Comparison of ENCODE assay signal across 1 cellular context in the genomic region with DNA sequence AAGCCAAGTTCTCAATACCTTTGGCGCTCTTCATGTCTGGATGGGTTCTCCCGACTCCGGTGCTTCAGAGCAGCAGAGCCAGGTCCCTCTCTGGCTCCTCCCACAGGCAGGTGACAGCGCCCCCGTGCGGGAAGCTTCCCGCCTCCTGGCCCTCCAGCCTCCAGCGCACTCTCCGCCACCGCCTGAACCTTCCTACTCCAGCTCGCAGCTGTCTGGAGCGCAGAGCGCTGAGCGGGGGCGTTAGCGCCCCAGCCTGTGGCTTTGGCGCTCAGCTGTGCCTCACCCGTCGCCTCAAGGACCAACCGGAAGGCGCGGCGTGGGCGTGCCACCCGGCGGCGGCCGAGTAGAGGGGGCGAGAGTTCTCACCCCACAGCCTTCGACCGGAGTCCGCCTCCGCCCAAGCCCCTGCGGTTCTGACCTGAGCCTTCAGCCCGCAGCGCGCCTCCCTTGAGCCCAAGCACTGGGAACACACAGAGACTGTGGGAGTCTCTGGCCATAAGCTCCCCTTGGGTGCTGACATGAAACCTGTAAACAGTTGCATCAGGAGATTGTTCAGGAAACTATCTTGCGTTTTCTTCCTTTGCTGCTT.
TF ChIP-seq lines count a peak whose summit lies in the region.

SLCO4C1 (minus strand) TSS at position 56 of the 589 bp plus-strand sequence; CDS start at position 34, 22 bp downstream.

TF ChIP-seq in HEK293, 187 proteins besides CTCF, POLR2A, EP300 and RAD21 (continued from another document and continues in another):
- TF ChIP-seq ZNF221 (tag by site-specific recombination; IDR thresholded peaks at IDR 0.05; ENCODE audit: borderline replicate concordance) = no peak
- TF ChIP-seq REST (tag by site-specific recombination; IDR thresholded peaks at IDR 0.05) = peak; percentile 11; the same call in 1 of the 2 replicates
- TF ChIP-seq, protein P1, sequence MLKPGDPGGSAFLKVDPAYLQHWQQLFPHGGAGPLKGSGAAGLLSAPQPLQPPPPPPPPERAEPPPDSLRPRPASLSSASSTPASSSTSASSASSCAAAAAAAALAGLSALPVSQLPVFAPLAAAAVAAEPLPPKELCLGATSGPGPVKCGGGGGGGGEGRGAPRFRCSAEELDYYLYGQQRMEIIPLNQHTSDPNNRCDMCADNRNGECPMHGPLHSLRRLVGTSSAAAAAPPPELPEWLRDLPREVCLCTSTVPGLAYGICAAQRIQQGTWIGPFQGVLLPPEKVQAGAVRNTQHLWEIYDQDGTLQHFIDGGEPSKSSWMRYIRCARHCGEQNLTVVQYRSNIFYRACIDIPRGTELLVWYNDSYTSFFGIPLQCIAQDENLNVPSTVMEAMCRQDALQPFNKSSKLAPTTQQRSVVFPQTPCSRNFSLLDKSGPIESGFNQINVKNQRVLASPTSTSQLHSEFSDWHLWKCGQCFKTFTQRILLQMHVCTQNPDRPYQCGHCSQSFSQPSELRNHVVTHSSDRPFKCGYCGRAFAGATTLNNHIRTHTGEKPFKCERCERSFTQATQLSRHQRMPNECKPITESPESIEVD (tag by site-specific recombination; IDR thresholded peaks at IDR 0.05) = no peak
- no peak for TF ChIP-seq ZNF623 (tag by site-specific recombination; IDR thresholded peaks at IDR 0.05)
- TF ChIP-seq ZNF112 (tag by site-specific recombination; IDR thresholded peaks at IDR 0.05) = no peak
- TF ChIP-seq, protein P2, sequence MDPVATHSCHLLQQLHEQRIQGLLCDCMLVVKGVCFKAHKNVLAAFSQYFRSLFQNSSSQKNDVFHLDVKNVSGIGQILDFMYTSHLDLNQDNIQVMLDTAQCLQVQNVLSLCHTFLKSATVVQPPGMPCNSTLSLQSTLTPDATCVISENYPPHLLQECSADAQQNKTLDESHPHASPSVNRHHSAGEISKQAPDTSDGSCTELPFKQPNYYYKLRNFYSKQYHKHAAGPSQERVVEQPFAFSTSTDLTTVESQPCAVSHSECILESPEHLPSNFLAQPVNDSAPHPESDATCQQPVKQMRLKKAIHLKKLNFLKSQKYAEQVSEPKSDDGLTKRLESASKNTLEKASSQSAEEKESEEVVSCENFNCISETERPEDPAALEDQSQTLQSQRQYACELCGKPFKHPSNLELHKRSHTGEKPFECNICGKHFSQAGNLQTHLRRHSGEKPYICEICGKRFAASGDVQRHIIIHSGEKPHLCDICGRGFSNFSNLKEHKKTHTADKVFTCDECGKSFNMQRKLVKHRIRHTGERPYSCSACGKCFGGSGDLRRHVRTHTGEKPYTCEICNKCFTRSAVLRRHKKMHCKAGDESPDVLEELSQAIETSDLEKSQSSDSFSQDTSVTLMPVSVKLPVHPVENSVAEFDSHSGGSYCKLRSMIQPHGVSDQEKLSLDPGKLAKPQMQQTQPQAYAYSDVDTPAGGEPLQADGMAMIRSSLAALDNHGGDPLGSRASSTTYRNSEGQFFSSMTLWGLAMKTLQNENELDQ (tag by site-specific recombination; IDR thresholded peaks at IDR 0.05; ENCODE audit: low read depth) = no peak
- no peak for TF ChIP-seq ZNF391 (tag by site-specific recombination; IDR thresholded peaks at IDR 0.05; ENCODE audit: borderline replicate concordance, low read depth)
- no peak for TF ChIP-seq ZNF223 (tag by site-specific recombination; IDR thresholded peaks at IDR 0.05)
- peak; percentile 78 for TF ChIP-seq SP3 (tag by site-specific recombination; IDR thresholded peaks at IDR 0.05)
- no peak for TF ChIP-seq ZNF132 (tag by site-specific recombination; IDR thresholded peaks at IDR 0.05; ENCODE audit: borderline replicate concordance)
- peak; percentile 95 for TF ChIP-seq KLF1 (tag by site-specific recombination; IDR thresholded peaks at IDR 0.05)
- TF ChIP-seq ZIC2 (tag by site-specific recombination; IDR thresholded peaks at IDR 0.05) = peak; percentile 77
- TF ChIP-seq, protein P3, sequence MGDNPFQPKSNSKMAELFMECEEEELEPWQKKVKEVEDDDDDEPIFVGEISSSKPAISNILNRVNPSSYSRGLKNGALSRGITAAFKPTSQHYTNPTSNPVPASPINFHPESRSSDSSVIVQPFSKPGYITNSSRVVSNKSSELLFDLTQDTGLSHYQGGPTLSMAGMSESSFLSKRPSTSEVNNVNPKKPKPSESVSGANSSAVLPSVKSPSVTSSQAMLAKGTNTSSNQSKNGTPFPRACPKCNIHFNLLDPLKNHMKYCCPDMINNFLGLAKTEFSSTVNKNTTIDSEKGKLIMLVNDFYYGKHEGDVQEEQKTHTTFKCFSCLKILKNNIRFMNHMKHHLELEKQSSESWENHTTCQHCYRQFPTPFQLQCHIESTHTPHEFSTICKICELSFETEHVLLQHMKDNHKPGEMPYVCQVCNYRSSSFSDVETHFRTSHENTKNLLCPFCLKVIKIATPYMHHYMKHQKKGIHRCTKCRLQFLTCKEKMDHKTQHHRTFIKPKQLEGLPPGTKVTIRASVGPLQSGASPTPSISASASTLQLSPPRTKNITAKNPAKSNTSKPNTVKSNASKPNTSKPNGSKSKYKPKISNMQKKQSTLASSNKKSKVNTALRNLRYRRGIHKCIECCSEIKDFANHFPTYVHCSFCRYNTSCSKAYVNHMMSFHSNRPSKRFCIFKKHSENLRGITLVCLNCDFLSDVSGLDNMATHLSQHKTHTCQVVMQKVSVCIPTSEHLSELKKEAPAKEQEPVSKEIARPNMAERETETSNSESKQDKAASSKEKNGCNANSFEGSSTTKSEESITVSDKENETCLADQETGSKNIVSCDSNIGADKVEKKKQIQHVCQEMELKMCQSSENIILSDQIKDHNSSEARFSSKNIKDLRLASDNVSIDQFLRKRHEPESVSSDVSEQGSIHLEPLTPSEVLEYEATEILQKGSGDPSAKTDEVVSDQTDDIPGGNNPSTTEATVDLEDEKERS (tag by site-specific recombination; IDR thresholded peaks at IDR 0.05) = no peak
- no peak for TF ChIP-seq ZNF529 (tag by site-specific recombination; IDR thresholded peaks at IDR 0.05; ENCODE audit: insufficient replicate concordance)
- 0 out of 2 replicates have a peak, but pooled peaks have one; percentile 41 for TF ChIP-seq ZNF24 (tag by site-specific recombination; IDR thresholded peaks at IDR 0.05)
- TF ChIP-seq, protein P4, sequence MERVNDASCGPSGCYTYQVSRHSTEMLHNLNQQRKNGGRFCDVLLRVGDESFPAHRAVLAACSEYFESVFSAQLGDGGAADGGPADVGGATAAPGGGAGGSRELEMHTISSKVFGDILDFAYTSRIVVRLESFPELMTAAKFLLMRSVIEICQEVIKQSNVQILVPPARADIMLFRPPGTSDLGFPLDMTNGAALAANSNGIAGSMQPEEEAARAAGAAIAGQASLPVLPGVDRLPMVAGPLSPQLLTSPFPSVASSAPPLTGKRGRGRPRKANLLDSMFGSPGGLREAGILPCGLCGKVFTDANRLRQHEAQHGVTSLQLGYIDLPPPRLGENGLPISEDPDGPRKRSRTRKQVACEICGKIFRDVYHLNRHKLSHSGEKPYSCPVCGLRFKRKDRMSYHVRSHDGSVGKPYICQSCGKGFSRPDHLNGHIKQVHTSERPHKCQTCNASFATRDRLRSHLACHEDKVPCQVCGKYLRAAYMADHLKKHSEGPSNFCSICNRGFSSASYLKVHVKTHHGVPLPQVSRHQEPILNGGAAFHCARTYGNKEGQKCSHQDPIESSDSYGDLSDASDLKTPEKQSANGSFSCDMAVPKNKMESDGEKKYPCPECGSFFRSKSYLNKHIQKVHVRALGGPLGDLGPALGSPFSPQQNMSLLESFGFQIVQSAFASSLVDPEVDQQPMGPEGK (tag by site-specific recombination; IDR thresholded peaks at IDR 0.05) = peak; percentile 98
- TF ChIP-seq ZNF140 (tag by site-specific recombination; IDR thresholded peaks at IDR 0.05) = no peak
- TF ChIP-seq, protein P5, sequence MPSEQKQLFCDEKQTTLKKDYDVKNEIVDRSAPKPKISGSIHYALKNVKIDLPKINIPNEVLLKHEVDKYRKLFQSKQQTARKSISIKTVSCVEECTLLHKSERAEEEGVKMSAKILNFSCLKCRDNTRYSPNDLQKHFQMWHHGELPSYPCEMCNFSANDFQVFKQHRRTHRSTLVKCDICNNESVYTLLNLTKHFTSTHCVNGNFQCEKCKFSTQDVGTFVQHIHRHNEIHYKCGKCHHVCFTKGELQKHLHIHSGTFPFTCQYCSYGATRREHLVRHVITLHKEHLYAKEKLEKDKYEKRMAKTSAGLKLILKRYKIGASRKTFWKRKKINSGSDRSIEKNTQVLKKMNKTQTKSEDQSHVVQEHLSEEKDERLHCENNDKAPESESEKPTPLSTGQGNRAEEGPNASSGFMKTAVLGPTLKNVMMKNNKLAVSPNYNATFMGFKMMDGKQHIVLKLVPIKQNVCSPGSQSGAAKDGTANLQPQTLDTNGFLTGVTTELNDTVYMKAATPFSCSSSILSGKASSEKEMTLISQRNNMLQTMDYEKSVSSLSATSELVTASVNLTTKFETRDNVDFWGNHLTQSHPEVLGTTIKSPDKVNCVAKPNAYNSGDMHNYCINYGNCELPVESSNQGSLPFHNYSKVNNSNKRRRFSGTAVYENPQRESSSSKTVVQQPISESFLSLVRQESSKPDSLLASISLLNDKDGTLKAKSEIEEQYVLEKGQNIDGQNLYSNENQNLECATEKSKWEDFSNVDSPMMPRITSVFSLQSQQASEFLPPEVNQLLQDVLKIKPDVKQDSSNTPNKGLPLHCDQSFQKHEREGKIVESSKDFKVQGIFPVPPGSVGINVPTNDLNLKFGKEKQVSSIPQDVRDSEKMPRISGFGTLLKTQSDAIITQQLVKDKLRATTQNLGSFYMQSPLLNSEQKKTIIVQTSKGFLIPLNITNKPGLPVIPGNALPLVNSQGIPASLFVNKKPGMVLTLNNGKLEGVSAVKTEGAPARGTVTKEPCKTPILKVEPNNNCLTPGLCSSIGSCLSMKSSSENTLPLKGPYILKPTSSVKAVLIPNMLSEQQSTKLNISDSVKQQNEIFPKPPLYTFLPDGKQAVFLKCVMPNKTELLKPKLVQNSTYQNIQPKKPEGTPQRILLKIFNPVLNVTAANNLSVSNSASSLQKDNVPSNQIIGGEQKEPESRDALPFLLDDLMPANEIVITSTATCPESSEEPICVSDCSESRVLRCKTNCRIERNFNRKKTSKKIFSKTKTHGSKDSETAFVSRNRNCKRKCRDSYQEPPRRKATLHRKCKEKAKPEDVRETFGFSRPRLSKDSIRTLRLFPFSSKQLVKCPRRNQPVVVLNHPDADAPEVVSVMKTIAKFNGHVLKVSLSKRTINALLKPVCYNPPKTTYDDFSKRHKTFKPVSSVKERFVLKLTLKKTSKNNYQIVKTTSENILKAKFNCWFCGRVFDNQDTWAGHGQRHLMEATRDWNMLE (tag by site-specific recombination; conservative IDR thresholded peaks at IDR 0.05; ENCODE audit: low read depth) = no peak; the same call in none of the 2 replicates
- TF ChIP-seq, protein P6, sequence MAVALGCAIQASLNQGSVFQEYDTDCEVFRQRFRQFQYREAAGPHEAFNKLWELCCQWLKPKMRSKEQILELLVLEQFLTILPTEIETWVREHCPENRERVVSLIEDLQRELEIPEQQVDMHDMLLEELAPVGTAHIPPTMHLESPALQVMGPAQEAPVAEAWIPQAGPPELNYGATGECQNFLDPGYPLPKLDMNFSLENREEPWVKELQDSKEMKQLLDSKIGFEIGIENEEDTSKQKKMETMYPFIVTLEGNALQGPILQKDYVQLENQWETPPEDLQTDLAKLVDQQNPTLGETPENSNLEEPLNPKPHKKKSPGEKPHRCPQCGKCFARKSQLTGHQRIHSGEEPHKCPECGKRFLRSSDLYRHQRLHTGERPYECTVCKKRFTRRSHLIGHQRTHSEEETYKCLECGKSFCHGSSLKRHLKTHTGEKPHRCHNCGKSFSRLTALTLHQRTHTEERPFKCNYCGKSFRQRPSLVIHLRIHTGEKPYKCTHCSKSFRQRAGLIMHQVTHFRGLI (tag by site-specific recombination; IDR thresholded peaks at IDR 0.05) = peak; percentile 65
- TF ChIP-seq, protein P7, sequence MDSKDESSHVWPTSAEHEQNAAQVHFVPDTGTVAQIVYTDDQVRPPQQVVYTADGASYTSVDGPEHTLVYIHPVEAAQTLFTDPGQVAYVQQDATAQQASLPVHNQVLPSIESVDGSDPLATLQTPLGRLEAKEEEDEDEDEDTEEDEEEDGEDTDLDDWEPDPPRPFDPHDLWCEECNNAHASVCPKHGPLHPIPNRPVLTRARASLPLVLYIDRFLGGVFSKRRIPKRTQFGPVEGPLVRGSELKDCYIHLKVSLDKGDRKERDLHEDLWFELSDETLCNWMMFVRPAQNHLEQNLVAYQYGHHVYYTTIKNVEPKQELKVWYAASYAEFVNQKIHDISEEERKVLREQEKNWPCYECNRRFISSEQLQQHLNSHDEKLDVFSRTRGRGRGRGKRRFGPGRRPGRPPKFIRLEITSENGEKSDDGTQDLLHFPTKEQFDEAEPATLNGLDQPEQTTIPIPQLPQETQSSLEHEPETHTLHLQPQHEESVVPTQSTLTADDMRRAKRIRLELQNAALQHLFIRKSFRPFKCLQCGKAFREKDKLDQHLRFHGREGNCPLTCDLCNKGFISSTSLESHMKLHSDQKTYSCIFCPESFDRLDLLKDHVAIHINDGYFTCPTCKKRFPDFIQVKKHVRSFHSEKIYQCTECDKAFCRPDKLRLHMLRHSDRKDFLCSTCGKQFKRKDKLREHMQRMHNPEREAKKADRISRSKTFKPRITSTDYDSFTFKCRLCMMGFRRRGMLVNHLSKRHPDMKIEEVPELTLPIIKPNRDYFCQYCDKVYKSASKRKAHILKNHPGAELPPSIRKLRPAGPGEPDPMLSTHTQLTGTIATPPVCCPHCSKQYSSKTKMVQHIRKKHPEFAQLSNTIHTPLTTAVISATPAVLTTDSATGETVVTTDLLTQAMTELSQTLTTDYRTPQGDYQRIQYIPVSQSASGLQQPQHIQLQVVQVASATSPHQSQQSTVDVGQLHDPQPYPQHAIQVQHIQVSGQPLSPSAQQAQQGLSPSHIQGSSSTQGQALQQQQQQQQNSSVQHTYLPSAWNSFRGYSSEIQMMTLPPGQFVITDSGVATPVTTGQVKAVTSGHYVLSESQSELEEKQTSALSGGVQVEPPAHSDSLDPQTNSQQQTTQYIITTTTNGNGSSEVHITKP (tag by site-specific recombination; IDR thresholded peaks at IDR 0.05) = peak; percentile 71
